ENCODE assay signal across 14 cellular contexts in the genomic region with DNA sequence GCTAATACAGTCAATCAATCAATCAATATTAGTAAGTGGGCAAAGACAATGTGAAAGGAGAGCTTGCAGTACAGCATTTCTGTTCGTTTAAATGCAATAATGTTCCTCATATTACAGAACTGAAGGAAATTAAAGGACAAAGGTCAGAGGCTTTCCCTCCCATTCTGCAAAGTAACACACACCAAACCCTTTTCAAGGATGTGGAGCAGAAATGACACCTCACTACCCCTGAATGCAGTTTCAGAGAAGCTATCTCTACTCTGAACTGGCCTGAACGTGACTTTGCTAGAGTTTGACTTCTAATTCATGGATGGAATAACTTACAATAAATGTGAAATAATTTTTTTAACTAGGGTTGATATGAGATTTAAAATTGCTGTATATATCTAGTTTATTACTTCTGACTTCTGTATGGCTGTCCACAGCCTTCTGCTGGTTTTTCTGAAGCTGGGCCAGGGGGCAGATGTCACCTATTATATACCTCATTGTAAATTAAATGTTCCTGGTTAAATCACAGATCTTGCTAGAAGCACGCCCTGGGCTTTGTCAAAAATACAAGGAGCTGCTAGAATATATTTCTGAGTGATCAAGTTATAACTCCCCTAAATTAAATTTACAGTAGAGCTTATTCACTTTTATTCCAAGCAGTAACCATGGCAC.
"Had no signal": no experiment of that assay in that cellular context is flagged by ENCODE, and none has a peak within 500 bp of the region (broad histone marks: within the 10 kb centered on the region; RNA-seq: fewer than 3 reads in every experiment).

No MANE protein-coding gene starts in this region.

- ATAC-seq: activated CD4-positive, alpha-beta T cell treated with anti-CD3 and anti-CD28 coated beads for 36 hours; left lobe of liver; natural killer cell had no signal

- H3K4me1 ChIP-seq: uterus had no signal

- H3K27me3 Mint-ChIP-seq: activated naive CD8-positive, alpha-beta T cell; stimulated activated naive CD8-positive, alpha-beta T cell treated with anti-CD3 and anti-CD28 coated beads, Interleukin-15, Interleukin-2, amounts not matched to agents 100 ng/mL and 50 ng/mL, for 24 hours had no signal

- H3K4me3 ChIP-seq: cardiac muscle cell, transverse colon, uterus had no signal

- H3K27me3 ChIP-seq: cardiac muscle cell, transverse colon, uterus had no signal

- H3K9me3 Mint-ChIP-seq: stimulated activated naive CD8-positive, alpha-beta T cell treated with anti-CD3 and anti-CD28 coated beads, Interleukin-15, Interleukin-2, amounts not matched to agents 100 ng/mL and 50 ng/mL, for 24 hours had no signal

- H3K4me3 Mint-ChIP-seq: activated CD4-positive, alpha-beta T cell treated with anti-CD3 and anti-CD28 coated beads for 36 hours; activated naive CD8-positive, alpha-beta T cell; natural killer cell; stimulated activated naive CD8-positive, alpha-beta T cell treated with anti-CD3 and anti-CD28 coated beads, Interleukin-15, Interleukin-2, amounts not matched to agents 100 ng/mL and 50 ng/mL, for 24 hours had no signal

- H3K36me3 Mint-ChIP-seq: activated naive CD8-positive, alpha-beta T cell; natural killer cell had no signal

- H3K27ac ChIP-seq: cardiac muscle cell, epithelial cell of prostate, uterus had no signal

- DNase-seq: activated CD4-positive, alpha-beta T cell treated with anti-CD3 and anti-CD28 coated beads for 36 hours; activated CD4-positive, alpha-beta T cell treated with anti-CD3 and anti-CD28 coated beads, Interleukin-2, amount 50 U/mL, for 48 hours; hippocampal formation; islet precursor cell; natural killer cell; nucleus accumbens; posterior cingulate gyrus; transverse colon; uterus had no signal

- H3K27ac Mint-ChIP-seq: activated CD4-positive, alpha-beta T cell treated with anti-CD3 and anti-CD28 coated beads for 36 hours; activated naive CD8-positive, alpha-beta T cell; natural killer cell; stimulated activated naive CD8-positive, alpha-beta T cell treated with anti-CD3 and anti-CD28 coated beads, Interleukin-15, Interleukin-2, amounts not matched to agents 100 ng/mL and 50 ng/mL, for 24 hours had no signal

- H3K36me3 ChIP-seq: cardiac muscle cell, transverse colon, uterus had no signal

- H3K9me3 ChIP-seq: transverse colon, uterus had no signal

- H3K4me1 Mint-ChIP-seq: activated CD4-positive, alpha-beta T cell treated with anti-CD3 and anti-CD28 coated beads for 36 hours; natural killer cell had no signal
